19 cellular contexts compared by ENCODE assay signal in genomic region chr1:188715566-188715965, GRCh38.
DNase-seq lines count a peak whose midpoint lies in the region; ATAC-seq and TF ChIP-seq lines count a peak whose summit lies in the region.
"Had no signal": no experiment of that assay in that cellular context is flagged by ENCODE, and none has a peak within 500 bp of the region (broad histone marks: within the 10 kb centered on the region; RNA-seq: fewer than 3 reads in every experiment).

No MANE protein-coding gene starts in this region.

- no peaks in the 10 kb centered on the region for H3K27me3 Mint-ChIP-seq in MCF 10A (ENCODE audit: insufficient read depth, unreplicated experiment)
- H3K27me3 Mint-ChIP-seq: activated CD8-positive, alpha-beta memory T cell treated with anti-CD3 and anti-CD28 coated beads, Interleukin-2, amount 10 ng/mL, durations not matched to agents 7 days and 5 days; activated naive CD4-positive, alpha-beta T cell treated with anti-CD3 and anti-CD28 coated beads, Interleukin-2, amount 50 U/mL, for 24 hours had no signal

- no peaks in the 10 kb centered on the region for H3K36me3 ChIP-seq in breast epithelium
- no peaks in the 10 kb centered on the region for H3K36me3 ChIP-seq in mammary epithelial cell (ENCODE audit: insufficient read depth, low read length)
- H3K36me3 ChIP-seq: SJCRH30, tibial nerve, WERI-Rb-1 had no signal

- H3K36me3 Mint-ChIP-seq in MCF 10A (ENCODE audit: insufficient read depth, unreplicated experiment), result no peaks in the 10 kb centered on the region
- H3K36me3 Mint-ChIP-seq: activated CD8-positive, alpha-beta memory T cell treated with anti-CD3 and anti-CD28 coated beads, Interleukin-2, amount 10 ng/mL, durations not matched to agents 7 days and 5 days; activated naive CD4-positive, alpha-beta T cell treated with anti-CD3 and anti-CD28 coated beads, Interleukin-2, amount 50 U/mL, for 24 hours had no signal

- no peak overlapping the region for H3K4me3 ChIP-seq in breast epithelium
- no peak overlapping the region for H3K4me3 ChIP-seq in mammary epithelial cell (replicated peaks in 1 of 3; ENCODE audit: insufficient read depth in 1 of 3, low read depth in 2 of 3, low read length in 3 of 3)
- H3K4me3 ChIP-seq: GM23248, SJCRH30, tibial nerve had no signal

- H3K27me3 ChIP-seq in breast epithelium, result no peaks in the 10 kb centered on the region
- no peaks in the 10 kb centered on the region for H3K27me3 ChIP-seq in mammary epithelial cell (ENCODE audit: insufficient read depth, low read length)
- H3K27me3 ChIP-seq: SJCRH30, tibial nerve had no signal

- CTCF ChIA-PET in MCF 10A (lab: Yijun Ruan, JAX) (interaction anchor here (1.4 kb wide), 1 partner anchor 8 kb away, joined by 3 read pairs; no protein-coding TSS in a partner anchor), mammary epithelial cell (lab: Charles Lee; ENCODE audit: low non-redundant PET) (no interaction called here), GM10248 (lab: Yijun Ruan, JAX) (no interaction called here)

- H3K9me3 ChIP-seq in breast epithelium (no peaks in the 10 kb centered on the region), mammary epithelial cell (replicated peaks; ENCODE audit: insufficient read depth, low read length) (no peaks in the 10 kb centered on the region)
- H3K9me3 ChIP-seq: SJCRH30, tibial nerve had no signal

- peak; percentile 16 for DNase-seq in MCF 10A (ENCODE audit: unreplicated experiment)
- no peak for DNase-seq in breast epithelium (ENCODE audit: low spot score in 2 of 2)
- DNase-seq in NCI-H748 (lab: John Stamatoyannopoulos, UW; ENCODE audit: unreplicated experiment), result peak; percentile 71
- DNase-seq in mammary epithelial cell, result peak; percentile 2
- DNase-seq in NCI-H128 (lab: John Stamatoyannopoulos, UW; ENCODE audit: unreplicated experiment), result no peak
- DNase-seq in GM10248 (ENCODE audit: extremely low spot score), result no peak
- no peak for DNase-seq in kidney tubule cell (ENCODE audit: low spot score)
- DNase-seq: activated CD8-positive, alpha-beta memory T cell treated with anti-CD3 and anti-CD28 coated beads, Interleukin-2, amount 10 ng/mL, durations not matched to agents 7 days and 5 days; caudate nucleus; EL; GM23248; left colon; SJCRH30; stimulated activated CD4-positive, alpha-beta T cell treated with anti-CD3 and anti-CD28 coated beads, Interleukin-1b, Interleukin-23, amount 100 ng/mL, for 48 hours; stimulated activated CD8-positive, alpha-beta memory T cell treated with anti-CD3 and anti-CD28 coated beads, Interleukin-4, amount 100 ng/mL, for 48 hours; WERI-Rb-1 had no signal

- no peak overlapping the region for H3K27ac Mint-ChIP-seq in MCF 10A (ENCODE audit: low read depth, unreplicated experiment)
- H3K27ac Mint-ChIP-seq: activated CD8-positive, alpha-beta memory T cell treated with anti-CD3 and anti-CD28 coated beads, Interleukin-2, amount 10 ng/mL, durations not matched to agents 7 days and 5 days; activated naive CD4-positive, alpha-beta T cell treated with anti-CD3 and anti-CD28 coated beads, Interleukin-2, amount 50 U/mL, for 24 hours had no signal

- TF ChIP-seq POLR2A in breast epithelium (IDR thresholded peaks at IDR 0.05), result no peak

- in situ Hi-C loops in mammary epithelial cell (cut with MboI; ENCODE audit: low sequenced_read_pairs in 2 of 2), result no loop called here

- no peaks in the 10 kb centered on the region for H3K79me2 ChIP-seq in mammary epithelial cell (ENCODE audit: insufficient read depth, low read length)

- ATAC-seq in GM21526 (IDR thresholded peaks at IDR 0.05; ENCODE audit: low FRiP score, unreplicated experiment), result no peak
- ATAC-seq: activated CD8-positive, alpha-beta memory T cell treated with anti-CD3 and anti-CD28 coated beads, Interleukin-2, amount 10 ng/mL, durations not matched to agents 7 days and 5 days; left colon had no signal

- intact Hi-C loops in MCF 10A (cut with micrococcal nuclease), result no loop called here
- intact Hi-C loops in breast epithelium (cut with DNase I; ENCODE audit: low total_unique reads), result no loop called here
- intact Hi-C loops in mammary epithelial cell (cut with micrococcal nuclease), result no loop called here

- no peaks in the 10 kb centered on the region for H3K4me1 Mint-ChIP-seq in MCF 10A (ENCODE audit: insufficient read depth, unreplicated experiment)
- H3K4me1 Mint-ChIP-seq: activated CD8-positive, alpha-beta memory T cell treated with anti-CD3 and anti-CD28 coated beads, Interleukin-2, amount 10 ng/mL, durations not matched to agents 7 days and 5 days; activated naive CD4-positive, alpha-beta T cell treated with anti-CD3 and anti-CD28 coated beads, Interleukin-2, amount 50 U/mL, for 24 hours had no signal

- H3K4me1 ChIP-seq in breast epithelium (no peaks in the 10 kb centered on the region), mammary epithelial cell (ENCODE audit: insufficient read depth, low read length) (no peaks in the 10 kb centered on the region)
- H3K4me1 ChIP-seq: SJCRH30, tibial nerve had no signal

- H3K27ac ChIP-seq in breast epithelium, result no peak overlapping the region
- H3K27ac ChIP-seq in mammary epithelial cell (ENCODE audit: insufficient read depth, low read depth, low read length), result no peak overlapping the region
- H3K27ac ChIP-seq: GM23248, SJCRH30, tibial nerve, WERI-Rb-1 had no signal

- no peaks in the 10 kb centered on the region for H3K9me3 Mint-ChIP-seq in MCF 10A (ENCODE audit: unreplicated experiment)

- no peak overlapping the region for H3K4me2 ChIP-seq in mammary epithelial cell (ENCODE audit: insufficient read depth, low read depth, low read length)

- WGBS in mammary epithelial cell (ENCODE audit: low coverage, missing lambda C conversion rate), result 35% methylated on average over 1 of the region's 1 CpG

- dilution Hi-C loops in mammary epithelial cell (cut with HindIII; ENCODE audit: low sequenced_read_pairs), result no loop called here

- no TSS peak for BruUV-seq in MCF 10A (replicated peaks; lab: Mats Ljungman, UMichigan)
- BruUV-seq in mammary epithelial cell (replicated peaks; lab: Mats Ljungman, UMichigan), result no TSS peak

- POLR2A ChIA-PET in MCF 10A (lab: Yijun Ruan, JAX) (no interaction called here), GM10248 (lab: Yijun Ruan, JAX) (no interaction called here)

- no peak overlapping the region for H3K4me3 Mint-ChIP-seq in MCF 10A (ENCODE audit: unreplicated experiment)
- H3K4me3 Mint-ChIP-seq: activated CD8-positive, alpha-beta memory T cell treated with anti-CD3 and anti-CD28 coated beads, Interleukin-2, amount 10 ng/mL, durations not matched to agents 7 days and 5 days; activated naive CD4-positive, alpha-beta T cell treated with anti-CD3 and anti-CD28 coated beads, Interleukin-2, amount 50 U/mL, for 24 hours had no signal

- H2AFZ ChIP-seq in mammary epithelial cell (ENCODE audit: low read depth, low read length), result no peak overlapping the region
- H2AFZ ChIP-seq: GM23248 had no signal

- H4K20me1 ChIP-seq in mammary epithelial cell (ENCODE audit: insufficient read depth, low read length), result no peaks in the 10 kb centered on the region

- no peak for TF ChIP-seq CTCF in MCF 10A (IDR thresholded peaks at IDR 0.05; ENCODE audit: unreplicated experiment)
- TF ChIP-seq CTCF in breast epithelium (IDR thresholded peaks at IDR 0.05), result no peak
- TF ChIP-seq CTCF in mammary epithelial cell (conservative IDR thresholded peaks at IDR 0.05 in 1 of 2, IDR thresholded peaks at IDR 0.05 in 1 of 2; ENCODE audit: extremely low read depth in 1 of 2, insufficient read depth in 1 of 2, low read depth in 1 of 2, low read length in 2 of 2), result peak; percentile 26 to 48
- TF ChIP-seq CTCF in GM10248 (IDR thresholded peaks at IDR 0.05; ENCODE audit: control extremely low read depth, extremely low read depth, low read depth, missing control alignments), result no peak

- no peak overlapping the region for H3K9ac ChIP-seq in mammary epithelial cell (ENCODE audit: insufficient read depth, low read length)
- H3K9ac ChIP-seq: GM23248 had no signal

Comparison
In these comparisons a context has a peak if more than half of its experiments do, and no peak if none do; other contexts are left out.
1. DNase-seq: peak in MCF 10A (single experiment), NCI-H748 (single experiment) and mammary epithelial cell (single experiment); none in breast epithelium (0 of 2), NCI-H128 (single experiment), GM10248 (single experiment) and kidney tubule cell (single experiment).
2. CTCF ChIP-seq: peak in mammary epithelial cell (2 of 2); none in MCF 10A (single experiment), breast epithelium (0 of 3) and GM10248 (single experiment).